In genomic region chr14:32012571-32012970, GRCh38 we compare ENCODE assay signal across 16 cellular contexts.
"Had no signal": no experiment of that assay in that cellular context is flagged by ENCODE, and none has a peak within 500 bp of the region (broad histone marks: within the 10 kb centered on the region; RNA-seq: fewer than 3 reads in every experiment).

No MANE protein-coding gene starts in this region.

- H3K9me3 Mint-ChIP-seq: endodermal cell; stimulated activated naive CD8-positive, alpha-beta T cell treated with anti-CD3 and anti-CD28 coated beads, Interleukin-15, amount 100 ng/mL, for 72 hours had no signal

- H3K4me1 Mint-ChIP-seq: stimulated activated naive CD8-positive, alpha-beta T cell treated with anti-CD3 and anti-CD28 coated beads, Interleukin-15, amount 100 ng/mL, for 72 hours had no signal

- H3K4me3 ChIP-seq: coronary artery, heart left ventricle, right atrium auricular region, testis, tibial nerve, upper lobe of right lung had no signal

- H3K36me3 ChIP-seq: heart left ventricle, right atrium auricular region, tibial nerve, upper lobe of right lung had no signal

- DNase-seq: effector CD4-positive, alpha-beta T cell; heart left ventricle; hippocampal formation; kidney glomerular epithelial cell; naive thymus-derived CD4-positive, alpha-beta T cell; posterior cingulate gyrus; small intestine; stimulated activated CD4-positive, alpha-beta T cell treated with anti-CD3 and anti-CD28 coated beads, Interleukin-12 subunit alpha, Interleukin-12 subunit beta, amount 100 ng/mL, for 4 hours; stimulated activated naive CD8-positive, alpha-beta T cell treated with anti-CD3 and anti-CD28 coated beads, Interleukin-15, amount 100 ng/mL, for 72 hours; testis; upper lobe of right lung had no signal

- H3K9me3 ChIP-seq: heart left ventricle, right atrium auricular region, testis, tibial nerve, upper lobe of right lung had no signal

- H3K4me1 ChIP-seq: upper lobe of right lung had no signal

- H3K4me3 Mint-ChIP-seq: endodermal cell; naive thymus-derived CD4-positive, alpha-beta T cell; stimulated activated naive CD8-positive, alpha-beta T cell treated with anti-CD3 and anti-CD28 coated beads, Interleukin-15, amount 100 ng/mL, for 72 hours had no signal

- H3K27ac Mint-ChIP-seq: endodermal cell; naive thymus-derived CD4-positive, alpha-beta T cell; stimulated activated naive CD8-positive, alpha-beta T cell treated with anti-CD3 and anti-CD28 coated beads, Interleukin-15, amount 100 ng/mL, for 72 hours had no signal

- ATAC-seq: esophagus mucosa; heart left ventricle; naive thymus-derived CD4-positive, alpha-beta T cell; stimulated activated naive CD8-positive, alpha-beta T cell treated with anti-CD3 and anti-CD28 coated beads, Interleukin-15, amount 100 ng/mL, for 72 hours; upper lobe of right lung had no signal

- H3K27me3 ChIP-seq: heart left ventricle, right atrium auricular region, testis, tibial nerve, upper lobe of right lung had no signal

- H3K36me3 Mint-ChIP-seq: naive thymus-derived CD4-positive, alpha-beta T cell had no signal

- H3K27ac ChIP-seq: coronary artery, right atrium auricular region, testis, tibial nerve, upper lobe of right lung had no signal
